ENCODE assay signal across 10 cellular contexts in the genomic region with DNA sequence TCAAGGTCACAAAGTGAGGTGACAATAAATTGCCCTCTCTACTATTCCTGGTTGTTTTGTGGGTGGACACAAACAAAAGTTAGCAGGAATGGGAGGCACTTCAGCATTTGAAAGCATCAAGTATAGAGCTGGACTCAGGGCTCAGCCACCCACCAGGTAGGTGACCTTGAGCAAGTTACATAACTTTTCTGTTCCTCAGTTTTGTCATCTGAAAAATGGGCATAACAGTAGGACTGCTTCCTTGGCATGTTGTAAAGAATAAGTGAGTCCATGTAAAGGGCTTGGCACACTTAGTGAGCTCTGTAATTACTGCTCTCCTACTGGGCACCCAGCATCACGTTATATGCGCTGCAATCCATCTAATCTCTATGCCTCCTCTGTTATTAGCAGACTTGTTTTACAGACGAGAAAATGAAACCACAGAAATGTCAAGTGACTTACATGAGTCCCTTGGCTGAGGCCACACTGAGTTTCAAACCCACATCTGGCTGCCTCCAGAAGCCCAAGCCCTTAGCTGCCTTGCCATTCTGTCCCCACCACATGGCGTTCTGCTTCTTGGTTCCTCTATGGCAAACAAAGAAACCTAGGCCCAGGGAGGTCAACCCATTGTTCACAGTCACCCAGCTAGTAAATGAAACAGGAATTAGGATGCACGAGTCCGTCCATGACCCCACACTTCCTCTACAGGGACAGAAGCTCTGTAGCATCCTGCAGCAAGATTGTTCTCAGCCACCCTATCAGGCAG.
DNase-seq lines count a peak whose midpoint lies in the region; ATAC-seq and TF ChIP-seq lines count a peak whose summit lies in the region.
"Had no signal": no experiment of that assay in that cellular context is flagged by ENCODE, and none has a peak within 500 bp of the region (broad histone marks: within the 10 kb centered on the region; RNA-seq: fewer than 3 reads in every experiment).

No MANE protein-coding gene starts in this region.

- no peaks in the 10 kb centered on the region for H3K4me1 ChIP-seq in BE2C

- no peak overlapping the region for H3K27ac Mint-ChIP-seq in activated CD8-positive, alpha-beta T cell treated with anti-CD3 and anti-CD28 coated beads for 36 hours
- H3K27ac Mint-ChIP-seq: activated naive CD8-positive, alpha-beta T cell; CD4-positive, alpha-beta memory T cell had no signal

- H3K27me3 ChIP-seq in BE2C = no peaks in the 10 kb centered on the region; the same call in 1 of the 2 replicates

- peaks cover 17% of the 10 kb centered on the region for H3K27me3 Mint-ChIP-seq in activated CD8-positive, alpha-beta T cell treated with anti-CD3 and anti-CD28 coated beads for 36 hours

- no peak overlapping the region for H3K4me3 Mint-ChIP-seq in activated CD8-positive, alpha-beta T cell treated with anti-CD3 and anti-CD28 coated beads for 36 hours
- H3K4me3 Mint-ChIP-seq: activated naive CD8-positive, alpha-beta T cell; CD4-positive, alpha-beta memory T cell had no signal

- no peaks in the 10 kb centered on the region for H3K36me3 ChIP-seq in BE2C

- H3K4me1 Mint-ChIP-seq in activated CD8-positive, alpha-beta T cell treated with anti-CD3 and anti-CD28 coated beads for 36 hours (ENCODE audit: low read depth) = peaks cover 19% of the 10 kb centered on the region

- DNase-seq in GM10266 (ENCODE audit: extremely low spot score) (peak; percentile 47), GDM1 (lab: John Stamatoyannopoulos, UW) (no peak), germinal center (ENCODE audit: low spot score) (no peak), BE2C (no peak), NCI-H446 treated with DMSO at 0.1 percent for 48 hours (lab: John Stamatoyannopoulos, UW) (no peak)
- peak; percentile 30 for DNase-seq in activated CD8-positive, alpha-beta T cell treated with anti-CD3 and anti-CD28 coated beads for 36 hours
- DNase-seq: CD4-positive, alpha-beta memory T cell had no signal

- H3K9me3 Mint-ChIP-seq in activated CD8-positive, alpha-beta T cell treated with anti-CD3 and anti-CD28 coated beads for 36 hours = no peaks in the 10 kb centered on the region

- H3K4me3 ChIP-seq in BE2C (ENCODE audit: low read depth, low read length) = no peak overlapping the region

- intact Hi-C loops in activated CD8-positive, alpha-beta T cell treated with anti-CD3 and anti-CD28 coated beads for 36 hours (cut with micrococcal nuclease) = no loop called here

- peak; percentile 77 for ATAC-seq in GM19463 (IDR thresholded peaks at IDR 0.05; ENCODE audit: unreplicated experiment)
- peak; percentile 77 for ATAC-seq in HG03095 (IDR thresholded peaks at IDR 0.05; ENCODE audit: unreplicated experiment)
- peak; percentile 31 for ATAC-seq in activated CD8-positive, alpha-beta T cell treated with anti-CD3 and anti-CD28 coated beads for 36 hours

- H3K36me3 Mint-ChIP-seq in activated CD8-positive, alpha-beta T cell treated with anti-CD3 and anti-CD28 coated beads for 36 hours (ENCODE audit: low read depth) = no peaks in the 10 kb centered on the region
- H3K36me3 Mint-ChIP-seq: activated naive CD8-positive, alpha-beta T cell; CD4-positive, alpha-beta memory T cell had no signal

- H3K9me3 ChIP-seq in BE2C = no peaks in the 10 kb centered on the region

- CTCF ChIA-PET in activated CD8-positive, alpha-beta T cell treated with anti-CD3 and anti-CD28 coated beads for 36 hours (lab: Charles Lee) = interaction anchor here (1.0 to 1.5 kb wide), 2 partner anchors 17 to 421 kb away, joined by 3 to 4 read pairs; no protein-coding TSS in a partner anchor

- TF ChIP-seq CTCF in GM10266 (IDR thresholded peaks at IDR 0.05; ENCODE audit: control insufficient read depth, insufficient read depth, low read depth, missing control alignments) (no peak), BE2C (IDR thresholded peaks at IDR 0.05; ENCODE audit: low read depth, low read length) (no peak)
- TF ChIP-seq CTCF in activated CD8-positive, alpha-beta T cell treated with anti-CD3 and anti-CD28 coated beads for 36 hours (IDR thresholded peaks at IDR 0.05) = no peak

- POLR2A ChIA-PET in activated CD8-positive, alpha-beta T cell treated with anti-CD3 and anti-CD28 coated beads for 36 hours (lab: Charles Lee) = interaction anchor here (1.2 kb wide), 2 partner anchors 16 to 144 kb away, joined by 3 to 4 read pairs; no protein-coding TSS in a partner anchor

Comparison
In these comparisons a context has a peak if more than half of its experiments do, and no peak if none do; other contexts are left out.
1. DNase-seq: peak in GM10266 (single experiment) and activated CD8-positive, alpha-beta T cell treated with anti-CD3 and anti-CD28 coated beads for 36 hours (single experiment); none in GDM1 (single experiment), germinal center (single experiment), BE2C (single experiment) and NCI-H446 treated with DMSO at 0.1 percent for 48 hours (single experiment).
2. Peak in every context shown above with its lines, with median percentiles within 50 percentile points of each other: ATAC-seq.